Comparison of ENCODE assay signal across 8 cellular contexts in the genomic region with DNA sequence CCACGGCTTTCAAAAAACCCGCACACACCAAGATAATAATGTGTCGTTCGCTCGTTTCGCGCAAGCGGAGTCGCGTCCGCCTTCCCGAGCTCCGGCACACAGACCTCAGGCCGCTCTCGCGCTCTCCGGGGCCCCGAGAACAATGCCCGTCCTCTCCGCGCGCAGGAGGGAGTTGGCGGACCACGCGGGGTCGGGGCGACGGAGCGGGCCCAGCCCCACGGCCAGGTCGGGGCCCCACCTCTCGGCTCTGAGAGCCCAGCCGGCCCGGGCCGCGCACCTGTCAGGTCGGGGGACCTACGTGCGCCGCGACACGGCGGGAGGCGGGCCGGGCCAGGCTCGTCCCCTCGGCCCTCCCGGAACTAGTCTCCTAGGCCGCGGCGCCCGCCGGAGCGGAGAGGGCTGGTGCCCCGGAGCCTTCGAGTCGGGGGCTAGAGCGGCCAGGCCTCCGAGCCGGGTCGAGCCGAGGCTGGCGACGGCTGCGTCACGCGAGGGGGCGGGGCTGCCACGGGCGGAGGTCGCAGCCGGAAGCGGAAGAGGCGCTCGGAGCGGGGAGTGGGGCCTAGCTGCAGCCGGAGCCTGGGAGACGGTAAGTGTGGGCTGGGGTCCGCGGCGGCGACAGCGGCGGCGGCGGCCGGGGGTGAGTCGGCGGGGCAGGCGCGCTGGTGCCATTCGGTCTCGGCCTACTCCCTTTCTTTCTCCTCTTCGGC. TPM values are rescaled to one million over a fixed set of nuclear protein-coding genes. Genes with fewer than 3 reads are reported as not detected.
A peak's percentile ranks its signal among the peaks of the same experiment; 100 is the strongest.
DNase-seq lines count a peak whose midpoint lies in the region; ATAC-seq and TF ChIP-seq lines count a peak whose summit lies in the region.

Gene CLK3 (plus strand): TSS at position 524 of the 707 bp plus-strand sequence. CDS start 3,361 bp downstream, outside the sequence.

- intact Hi-C loops in testis (cut with DNase I; ENCODE audit: low total_unique reads) = no loop called here

- H3K36me3 ChIP-seq in osteoblast (ENCODE audit: insufficient read depth, low read length) (peaks cover 15% of the 10 kb centered on the region), testis (ENCODE audit: low read depth, missing control alignments) (no peaks in the 10 kb centered on the region)

- H2AFZ ChIP-seq in osteoblast (ENCODE audit: low read length) = peak within 1 kb of the TSS; percentile 87

- peak within 1 kb of the TSS; percentile 94 for H3K27ac Mint-ChIP-seq in activated naive CD4-positive, alpha-beta T cell treated with anti-CD3 and anti-CD28 coated beads, Interleukin-2, amount 50 U/mL, for 24 hours

- no peaks in the 10 kb centered on the region for H3K27me3 Mint-ChIP-seq in activated naive CD4-positive, alpha-beta T cell treated with anti-CD3 and anti-CD28 coated beads, Interleukin-2, amount 50 U/mL, for 24 hours

- H3K9me3 ChIP-seq in osteoblast (ENCODE audit: low read depth, low read length) = no peaks in the 10 kb centered on the region
- no peaks in the 10 kb centered on the region for H3K9me3 ChIP-seq in testis

- peaks cover 21% of the 10 kb centered on the region for H3K4me1 ChIP-seq in osteoblast (ENCODE audit: insufficient read depth, low read length)
- peaks cover 33% of the 10 kb centered on the region for H3K4me1 ChIP-seq in testis

- H3K27ac ChIP-seq in osteoblast (ENCODE audit: low read depth, low read length) (peak within 1 kb of the TSS; percentile 88), testis (peak within 1 kb of the TSS; percentile 97 to 98)

- 1% methylated on average over 41 of the region's 94 CpGs; no CpG with 5 or more reads in 1 of the 2 donors for WGBS in testis, 2 donors

- TF ChIP-seq POLR2A in testis (IDR thresholded peaks at IDR 0.05) = no peak

- peak; percentile 87 for DNase-seq in NCI-H1092 treated with DMSO at 0.1 percent for 48 hours (lab: John Stamatoyannopoulos, UW)
- no peak for DNase-seq in glomerular endothelial cell (ENCODE audit: extremely low read depth, low read depth, low spot score)
- peak; percentile 100 for DNase-seq in osteoblast (ENCODE audit: insufficient read length, low spot score, missing footprints)
- peak; percentile 96 for DNase-seq in testis

- peaks cover 53% of the 10 kb centered on the region for H3K79me2 ChIP-seq in osteoblast (ENCODE audit: insufficient read depth, low read length)

- peaks cover 7% of the 10 kb centered on the region for H3K27me3 ChIP-seq in osteoblast (ENCODE audit: insufficient read depth, low read length)
- no peaks in the 10 kb centered on the region for H3K27me3 ChIP-seq in testis

- H3K4me3 ChIP-seq in GM08714 (ENCODE audit: low read length) (peak within 1 kb of the TSS; percentile 86), osteoblast (ENCODE audit: insufficient read depth, low read length) (peak within 1 kb of the TSS; percentile 87), testis (peak within 1 kb of the TSS; percentile 99 to 100)

- peaks cover 42% of the 10 kb centered on the region for H3K4me1 Mint-ChIP-seq in activated naive CD4-positive, alpha-beta T cell treated with anti-CD3 and anti-CD28 coated beads, Interleukin-2, amount 50 U/mL, for 24 hours

- TF ChIP-seq CTCF in osteoblast (IDR thresholded peaks at IDR 0.05; ENCODE audit: extremely low read depth, low read depth, low read length) (no peak), testis (IDR thresholded peaks at IDR 0.05) (no peak)

- H3K4me3 Mint-ChIP-seq in activated naive CD4-positive, alpha-beta T cell treated with anti-CD3 and anti-CD28 coated beads, Interleukin-2, amount 50 U/mL, for 24 hours = peak within 1 kb of the TSS; percentile 94

- H3K9me3 Mint-ChIP-seq in activated naive CD4-positive, alpha-beta T cell treated with anti-CD3 and anti-CD28 coated beads, Interleukin-2, amount 50 U/mL, for 24 hours = no peaks in the 10 kb centered on the region

- ATAC-seq in HG02588 (IDR thresholded peaks at IDR 0.05; ENCODE audit: unreplicated experiment) (peak; percentile 75), SK-N-SH treated with all-trans-retinoic acid at 6 μM for 48 hours (peak; percentile 89)

- H3K4me2 ChIP-seq in osteoblast (ENCODE audit: insufficient read depth, low read length) = peak within 1 kb of the TSS; percentile 85

- H3K36me3 Mint-ChIP-seq in activated naive CD4-positive, alpha-beta T cell treated with anti-CD3 and anti-CD28 coated beads, Interleukin-2, amount 50 U/mL, for 24 hours = no peaks in the 10 kb centered on the region

- H4K20me1 ChIP-seq in osteoblast (ENCODE audit: insufficient read depth, low read length) = peaks cover 39% of the 10 kb centered on the region

TF ChIP-seq in SK-N-SH treated with all-trans-retinoic acid at 6 μM for 48 hours, 23 proteins besides CTCF, POLR2A, EP300 and RAD21 (continues in another document):
- no peak for TF ChIP-seq ZFP3 (CRISPR knock-in tag; IDR thresholded peaks at IDR 0.05)
- no peak for TF ChIP-seq PATZ1 (CRISPR knock-in tag; IDR thresholded peaks at IDR 0.05; ENCODE audit: borderline replicate concordance)
- TF ChIP-seq ISL1 (CRISPR knock-in tag; IDR thresholded peaks at IDR 0.05) = no peak
- TF ChIP-seq ZFP30 (CRISPR knock-in tag; IDR thresholded peaks at IDR 0.05) = no peak
- TF ChIP-seq ARNTL (CRISPR knock-in tag; IDR thresholded peaks at IDR 0.05; ENCODE audit: borderline replicate concordance, low read depth) = no peak
- no peak for TF ChIP-seq RARB (CRISPR knock-in tag; IDR thresholded peaks at IDR 0.05)
- TF ChIP-seq ZNF70 (CRISPR knock-in tag; IDR thresholded peaks at IDR 0.05) = no peak
- no peak for TF ChIP-seq CSRNP3 (CRISPR knock-in tag; IDR thresholded peaks at IDR 0.05)
- TF ChIP-seq ZNF8 (CRISPR knock-in tag; IDR thresholded peaks at IDR 0.05) = no peak
- no peak for TF ChIP-seq TCF4 (CRISPR knock-in tag; IDR thresholded peaks at IDR 0.05; ENCODE audit: borderline replicate concordance)
- no peak for TF ChIP-seq POU6F1 (CRISPR knock-in tag; IDR thresholded peaks at IDR 0.05; ENCODE audit: borderline replicate concordance, low read depth)
- no peak for TF ChIP-seq ZC3H10 (CRISPR knock-in tag; IDR thresholded peaks at IDR 0.05)
- no peak for TF ChIP-seq PPARA (CRISPR knock-in tag; IDR thresholded peaks at IDR 0.05; ENCODE audit: borderline replicate concordance)

RNA-seq across cellular contexts. Expression of gene CLK3, which starts in this region (rescaled TPM):
- 72.4 and 102 TPM in 2 replicates for total RNA-seq in glomerular endothelial cell
- total RNA-seq in osteoblast = 42.7 and 47.0 TPM in 2 replicates
- 100 to 1,000 TPM; 162 to 197 TPM for total RNA-seq in testis
- polyA plus RNA-seq in testis (ENCODE audit: insufficient read depth, low read depth, low replicate concordance) = 137 TPM
